Comparison of ENCODE assay signal across 8 cellular contexts in the genomic region with DNA sequence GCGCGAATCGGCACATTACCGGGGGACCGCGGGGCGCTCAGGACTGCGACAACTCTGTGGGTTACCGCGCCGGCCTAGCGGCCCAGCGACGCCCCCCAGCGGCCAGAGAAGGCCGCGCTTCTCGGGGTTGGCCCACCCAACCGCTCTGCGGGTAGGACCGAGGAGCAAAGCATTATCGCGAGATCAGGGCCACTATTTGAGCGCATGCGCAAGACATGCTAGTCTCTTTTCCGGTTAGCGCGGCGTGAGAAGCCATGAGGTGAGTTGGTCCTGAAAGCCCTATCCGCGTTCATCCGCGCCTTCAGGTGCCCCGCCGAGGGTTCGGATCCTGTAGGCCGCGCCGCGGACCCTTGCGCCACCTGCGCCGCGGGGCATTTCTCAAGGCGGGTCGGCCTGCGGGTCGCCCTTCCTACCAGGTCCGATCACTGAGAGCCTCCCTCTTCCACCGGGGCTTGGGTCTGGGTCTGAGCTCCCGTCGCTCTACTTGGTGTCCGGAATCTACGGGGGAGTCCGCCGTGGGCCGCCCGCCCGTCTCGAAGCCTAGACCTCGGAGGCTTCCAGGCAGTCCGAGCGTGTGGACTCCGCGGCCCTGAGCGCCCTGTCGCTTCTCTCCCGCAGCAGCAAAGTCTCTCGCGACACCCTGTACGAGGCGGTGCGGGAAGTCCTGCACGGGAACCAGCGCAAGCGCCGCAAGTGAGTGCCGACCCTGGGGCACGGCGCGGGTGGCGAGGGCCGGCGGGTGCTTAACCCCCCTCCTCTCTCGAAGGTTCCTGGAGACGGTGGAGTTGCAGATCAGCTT. TPM values are rescaled to one million over a fixed set of nuclear protein-coding genes. Genes with fewer than 3 reads are reported as not detected.
A peak's percentile ranks its signal among the peaks of the same experiment; 100 is the strongest.
DNase-seq lines count a peak whose midpoint lies in the region; ATAC-seq and TF ChIP-seq lines count a peak whose summit lies in the region.

RPL10A (plus strand) TSS at position 221 of the 799 bp plus-strand sequence; CDS start at position 255, 34 bp downstream.

- TF ChIP-seq CTCF in lower lobe of right lung (IDR thresholded peaks at IDR 0.05) = peak; percentile 95

- no peaks in the 10 kb centered on the region for H3K27me3 ChIP-seq in CD4-positive, CD25-positive, alpha-beta regulatory T cell (ENCODE audit: control insufficient read depth, insufficient read depth, low read length)
- H3K27me3 ChIP-seq in duodenal mucosa (ENCODE audit: control insufficient read depth in 1 of 2, insufficient read depth in 2 of 2, low read length in 2 of 2) (no peaks in the 10 kb centered on the region), lower lobe of right lung (ENCODE audit: low read depth) (no peaks in the 10 kb centered on the region)

- H3K9me3 Mint-ChIP-seq in CD4-positive, CD25-positive, alpha-beta regulatory T cell = no peaks in the 10 kb centered on the region
- H3K9me3 Mint-ChIP-seq in activated CD4-positive, alpha-beta memory T cell treated with anti-CD3 and anti-CD28 coated beads, Interleukin-2, amount 10 ng/mL, durations not matched to agents 7 days and 5 days = no peaks in the 10 kb centered on the region

- H3K4me1 ChIP-seq in CD4-positive, CD25-positive, alpha-beta regulatory T cell (ENCODE audit: control insufficient read depth, insufficient read depth, low read length, poor library complexity, severe bottlenecking) = peaks cover 32% of the 10 kb centered on the region
- H3K4me1 ChIP-seq in duodenal mucosa (ENCODE audit: control insufficient read depth in 1 of 2, insufficient read depth in 2 of 2, low read length in 2 of 2) (peaks cover 22 to 26% of the 10 kb centered on the region in 2 donors), lower lobe of right lung (peaks cover 38% of the 10 kb centered on the region)

- H3K36me3 Mint-ChIP-seq in CD4-positive, CD25-positive, alpha-beta regulatory T cell = peaks cover 23% of the 10 kb centered on the region
- H3K36me3 Mint-ChIP-seq in activated CD4-positive, alpha-beta memory T cell treated with anti-CD3 and anti-CD28 coated beads, Interleukin-2, amount 10 ng/mL, durations not matched to agents 7 days and 5 days (ENCODE audit: low read depth) = peaks cover 68% of the 10 kb centered on the region

- no peaks in the 10 kb centered on the region for H3K27me3 Mint-ChIP-seq in CD4-positive, CD25-positive, alpha-beta regulatory T cell
- no peaks in the 10 kb centered on the region for H3K27me3 Mint-ChIP-seq in activated CD4-positive, alpha-beta memory T cell treated with anti-CD3 and anti-CD28 coated beads, Interleukin-2, amount 10 ng/mL, durations not matched to agents 7 days and 5 days

- intact Hi-C loops in lower lobe of right lung (cut with DNase I) = no loop called here

- peak; percentile 94 to 98 (median 96) for DNase-seq in CD4-positive, CD25-positive, alpha-beta regulatory T cell
- DNase-seq in HK-2 (ENCODE audit: unreplicated experiment) (peak; percentile 95), NCI-H82 treated with DMSO at 0.1 percent for 48 hours (lab: John Stamatoyannopoulos, UW; ENCODE audit: unreplicated experiment) (peak; percentile 94), lower lobe of right lung (peak; percentile 95)
- DNase-seq in activated CD4-positive, alpha-beta memory T cell treated with anti-CD3 and anti-CD28 coated beads, Interleukin-2, amount 10 ng/mL, durations not matched to agents 7 days and 5 days = peak; percentile 97
- peak; percentile 91 to 95 (median 94) for DNase-seq in stimulated activated CD4-positive, alpha-beta T cell treated with anti-CD3 and anti-CD28 coated beads, TNF-alpha, amount 100 ng/mL, for 24 hours (ENCODE audit: low read depth in 3 of 3)

- peak; percentile 90 to 92 for ATAC-seq in CD4-positive, CD25-positive, alpha-beta regulatory T cell (ENCODE audit: low read depth in 2 of 2)
- ATAC-seq in GM19395 (IDR thresholded peaks at IDR 0.05; ENCODE audit: unreplicated experiment) (peak; percentile 70), lower lobe of right lung (peak; percentile 95 to 98)

- H3K36me3 ChIP-seq in CD4-positive, CD25-positive, alpha-beta regulatory T cell (ENCODE audit: control insufficient read depth, insufficient read depth, low read length) = peaks cover 32% of the 10 kb centered on the region
- H3K36me3 ChIP-seq in duodenal mucosa (ENCODE audit: control insufficient read depth in 1 of 2, insufficient read depth in 2 of 2, low read length in 2 of 2) = peaks cover 14 to 37% of the 10 kb centered on the region in 2 donors
- peaks cover 45% of the 10 kb centered on the region for H3K36me3 ChIP-seq in lower lobe of right lung

- CTCF ChIA-PET in activated CD4-positive, alpha-beta memory T cell treated with anti-CD3 and anti-CD28 coated beads, Interleukin-2, amount 10 ng/mL, durations not matched to agents 7 days and 5 days (lab: Charles Lee) = interaction anchor here (0.6 to 6.9 kb wide), 17 partner anchors 11 to 175 kb away, joined by 3 to 59 read pairs (median 4); partner anchors contain the start of genes DEF6, FANCE and PPARD

- peaks cover 5 to 52% (median 30%) of the 10 kb centered on the region in 4 donors for H3K4me1 Mint-ChIP-seq in CD4-positive, CD25-positive, alpha-beta regulatory T cell
- peaks cover 40% of the 10 kb centered on the region for H3K4me1 Mint-ChIP-seq in activated CD4-positive, alpha-beta memory T cell treated with anti-CD3 and anti-CD28 coated beads, Interleukin-2, amount 10 ng/mL, durations not matched to agents 7 days and 5 days

- H3K27ac Mint-ChIP-seq in CD4-positive, CD25-positive, alpha-beta regulatory T cell = peak within 1 kb of the TSS; percentile 94 to 99 (median 98)
- peak within 1 kb of the TSS; percentile 90 for H3K27ac Mint-ChIP-seq in activated CD4-positive, alpha-beta memory T cell treated with anti-CD3 and anti-CD28 coated beads, Interleukin-2, amount 10 ng/mL, durations not matched to agents 7 days and 5 days

- H3K9me3 ChIP-seq in CD4-positive, CD25-positive, alpha-beta regulatory T cell (ENCODE audit: control insufficient read depth in 2 of 2, low read length in 2 of 2) = no peaks in the 10 kb centered on the region
- no peaks in the 10 kb centered on the region for H3K9me3 ChIP-seq in duodenal mucosa (ENCODE audit: control insufficient read depth in 1 of 2, low read length in 2 of 2)
- H3K9me3 ChIP-seq in lower lobe of right lung = no peaks in the 10 kb centered on the region

- peak within 1 kb of the TSS; percentile 97 to 98 (median 98) for H3K4me3 Mint-ChIP-seq in CD4-positive, CD25-positive, alpha-beta regulatory T cell
- peak within 1 kb of the TSS; percentile 87 for H3K4me3 Mint-ChIP-seq in activated CD4-positive, alpha-beta memory T cell treated with anti-CD3 and anti-CD28 coated beads, Interleukin-2, amount 10 ng/mL, durations not matched to agents 7 days and 5 days

- POLR2A ChIA-PET in activated CD4-positive, alpha-beta memory T cell treated with anti-CD3 and anti-CD28 coated beads, Interleukin-2, amount 10 ng/mL, durations not matched to agents 7 days and 5 days (lab: Charles Lee) = interaction anchor here (0.6 to 2.6 kb wide), 26 partner anchors 9 to 1589 kb away, joined by 3 to 44 read pairs (median 4); partner anchors contain the start of genes DEF6, FANCE and PPARD

- H3K9ac ChIP-seq in duodenal mucosa (ENCODE audit: low read depth in 1 of 2, low read length in 2 of 2) = peak within 1 kb of the TSS; percentile 79 to 99

- peak within 1 kb of the TSS; percentile 89 for H3K4me3 ChIP-seq in CD4-positive, CD25-positive, alpha-beta regulatory T cell (ENCODE audit: low read depth, low read length)
- H3K4me3 ChIP-seq in duodenal mucosa (ENCODE audit: low read depth in 1 of 2, low read length in 2 of 2) = peak within 1 kb of the TSS; percentile 77 to 90
- H3K4me3 ChIP-seq in lower lobe of right lung = peak within 1 kb of the TSS; percentile 92

- peak within 1 kb of the TSS; percentile 85 for H3K27ac ChIP-seq in CD4-positive, CD25-positive, alpha-beta regulatory T cell (ENCODE audit: insufficient read depth, low read length, poor library complexity, severe bottlenecking)
- peak within 1 kb of the TSS; percentile 85 for H3K27ac ChIP-seq in duodenal mucosa (ENCODE audit: low read depth, low read length)
- peak within 1 kb of the TSS; percentile 88 for H3K27ac ChIP-seq in lower lobe of right lung

RNA-seq across cellular contexts. Expression of gene RPL10A, which starts in this region (rescaled TPM):
- total RNA-seq in CD4-positive, CD25-positive, alpha-beta regulatory T cell = 1,327 TPM
- polyA plus RNA-seq in CD4-positive, CD25-positive, alpha-beta regulatory T cell = 1,000 to 10,000 TPM in 2 of 4 donors, 100 to 1,000 TPM in 2; 848 to 1,343 (median 1,026) TPM
- 1,000 to 10,000 TPM; 1,239 to 1,245 TPM for total RNA-seq in activated CD4-positive, alpha-beta memory T cell treated with anti-CD3 and anti-CD28 coated beads, Interleukin-2, amount 10 ng/mL, durations not matched to agents 7 days and 5 days
- 1,025 TPM for total RNA-seq in lower lobe of right lung

Comparison
In these comparisons a context has a peak if more than half of its experiments do, and no peak if none do; other contexts are left out.
1. Peak in every context shown above with its lines: DNase-seq, ATAC-seq, H3K4me3 ChIP-seq and H3K27ac ChIP-seq.